In the genomic region with DNA sequence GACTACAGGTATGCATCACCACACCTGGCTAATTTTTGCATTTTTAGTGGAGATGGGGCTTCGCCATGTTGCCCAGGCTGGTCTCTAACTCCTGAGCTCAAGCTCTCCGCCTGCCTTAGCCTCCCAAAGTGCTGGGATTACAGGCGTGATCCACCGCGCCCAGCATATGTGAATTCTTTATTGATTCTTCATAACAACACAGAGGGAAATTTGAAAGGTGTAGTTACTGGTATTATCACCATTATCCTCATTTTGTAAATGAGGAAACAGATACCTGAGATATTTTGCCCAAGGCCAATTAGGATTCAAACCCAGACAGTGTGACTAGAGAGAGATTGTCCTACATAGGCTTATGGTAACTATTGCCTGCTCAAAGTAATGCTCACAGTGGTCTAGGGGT, we compare ENCODE assay signal across 35 cellular contexts.
"Had no signal": no experiment of that assay in that cellular context is flagged by ENCODE, and none has a peak within 500 bp of the region (broad histone marks: within the 10 kb centered on the region; RNA-seq: fewer than 3 reads in every experiment).

No MANE protein-coding gene starts in this region.

- DNase-seq: activated B cell treated with CpG ODN at 0.5 μM for 24 hours; activated CD4-positive, alpha-beta memory T cell treated with anti-CD3 and anti-CD28 coated beads for 36 hours; activated CD4-positive, alpha-beta T cell treated with anti-CD3 and anti-CD28 coated beads for 4 hours; activated CD4-positive, alpha-beta T cell treated with anti-CD3 and anti-CD28 coated beads, Interleukin-2, amount 10 ng/mL, durations not matched to agents 24 days and 14 days; activated CD4-positive, alpha-beta T cell treated with anti-CD3 and anti-CD28 coated beads, Interleukin-2, amount 50 U/mL, for 1 hour; activated CD4-positive, alpha-beta T cell treated with anti-CD3 and anti-CD28 coated beads, Interleukin-2, amount 50 U/mL, for 4 hours; activated CD4-positive, CD25-positive, alpha-beta regulatory T cell treated with anti-CD3 and anti-CD28 coated beads, Interleukin-2, amount 50 U/mL, for 72 hours; activated CD8-positive, alpha-beta memory T cell treated with anti-CD3 and anti-CD28 coated beads, Interleukin-2, amount 50 U/mL, for 4 hours; activated CD8-positive, alpha-beta T cell treated with anti-CD3 and anti-CD28 coated beads for 36 hours; activated effector memory CD4-positive, alpha-beta T cell treated with anti-CD3 and anti-CD28 coated beads, Interleukin-2, amount 50 U/mL, for 16 hours; activated gamma-delta T cell treated with Interleukin-2 at 50 U/mL for 16 hours; activated naive CD4-positive, alpha-beta T cell; activated naive CD4-positive, alpha-beta T cell treated with anti-CD3 and anti-CD28 coated beads for 36 hours; activated naive CD4-positive, alpha-beta T cell treated with anti-CD3 and anti-CD28 coated beads, Interleukin-2, amount 50 U/mL, for 16 hours; activated naive CD8-positive, alpha-beta T cell treated with anti-CD3 and anti-CD28 coated beads for 36 hours; activated T-cell treated with anti-CD3 and anti-CD28 coated beads for 4 hours; activated T-cell treated with anti-CD3 and anti-CD28 coated beads, Interleukin-2, amount 50 U/mL, for 1 hour; activated T-cell treated with anti-CD3 and anti-CD28 coated beads, Interleukin-2, amount 50 U/mL, for 4 hours; activated T-cell treated with anti-CD3 and anti-CD28 coated beads, Interleukin-2, amount 50 U/mL, for 72 hours; adrenal gland; amniotic stem cell; aorta; body of pancreas; brain microvascular endothelial cell; central memory CD4-positive, alpha-beta T cell; T-helper 1 cell; T-helper 2 cell; T-helper 9 cell had no signal

- ATAC-seq: activated CD8-positive, alpha-beta T cell treated with anti-CD3 and anti-CD28 coated beads for 36 hours; activated naive CD4-positive, alpha-beta T cell treated with anti-CD3 and anti-CD28 coated beads, Interleukin-2, amount 50 U/mL, for 72 hours; activated T-cell treated with anti-CD3 and anti-CD28 coated beads, Interleukin-2, amount 50 U/mL, for 4 hours; activated T-cell treated with anti-CD3 and anti-CD28 coated beads, Interleukin-2, amount 50 U/mL, for 72 hours; activated T-helper 17 cell treated with anti-CD3 and anti-CD28 coated beads, Interleukin-2, amount 50 U/mL, for 72 hours; body of pancreas had no signal

- H3K27ac ChIP-seq: adrenal gland, body of pancreas, brain microvascular endothelial cell, VCaP had no signal

- H3K4me1 Mint-ChIP-seq: activated B cell treated with CpG ODN at 0.5 μM for 24 hours; activated CD4-positive, alpha-beta T cell treated with anti-CD3 and anti-CD28 coated beads, Interleukin-2, amount 10 ng/mL, durations not matched to agents 24 days and 14 days; activated naive CD8-positive, alpha-beta T cell treated with anti-CD3 and anti-CD28 coated beads for 36 hours; activated T-helper 17 cell treated with anti-CD3 and anti-CD28 coated beads, Interleukin-2, amount 50 U/mL, for 72 hours had no signal

- H3K27ac Mint-ChIP-seq: activated B cell treated with CpG ODN at 0.5 μM for 24 hours; activated CD4-positive, alpha-beta memory T cell treated with anti-CD3 and anti-CD28 coated beads for 36 hours; activated CD4-positive, alpha-beta T cell treated with anti-CD3 and anti-CD28 coated beads, Interleukin-2, amount 10 ng/mL, durations not matched to agents 24 days and 14 days; activated CD8-positive, alpha-beta T cell treated with anti-CD3 and anti-CD28 coated beads for 36 hours; activated naive CD4-positive, alpha-beta T cell treated with anti-CD3 and anti-CD28 coated beads for 36 hours; activated naive CD4-positive, alpha-beta T cell treated with anti-CD3 and anti-CD28 coated beads, Interleukin-2, amount 50 U/mL, for 72 hours; activated naive CD8-positive, alpha-beta T cell treated with anti-CD3 and anti-CD28 coated beads for 36 hours; activated T-cell treated with anti-CD3 and anti-CD28 coated beads, Interleukin-2, amount 50 U/mL, for 72 hours; activated T-helper 1 cell treated with anti-CD3 and anti-CD28 coated beads, Interleukin-12 subunit alpha, Interleukin-12 subunit beta, Interleukin-2, Interleukin-4 antibody, amounts not matched to agents 30 ng/mL and 10 ng/mL and 1 ng/mL, durations not matched to agents 14 hours and 24 hours and 36 hours; activated T-helper 17 cell treated with anti-CD3 and anti-CD28 coated beads, Interleukin-2, amount 50 U/mL, for 72 hours; T-helper 1 cell treated with Interleukin-12 subunit alpha and Interleukin-12 subunit beta and Interleukin-4 antibody, amounts not matched to agents 30 μg/mL and 1 μg/mL, for 36 hours; T-helper 2 cell treated with Interferon-gamma antibody and Interleukin-4, amounts not matched to agents 5 μg/mL and 100 μg/mL, for 36 hours had no signal

- H3K9me3 ChIP-seq: adrenal gland, body of pancreas, breast epithelium had no signal

- H3K27me3 ChIP-seq: adrenal gland, body of pancreas, brain microvascular endothelial cell, breast epithelium had no signal

- H3K4me3 ChIP-seq: adrenal gland, body of pancreas, breast epithelium had no signal

- H3K9me3 Mint-ChIP-seq: activated B cell treated with CpG ODN at 0.5 μM for 24 hours; activated CD4-positive, alpha-beta memory T cell treated with anti-CD3 and anti-CD28 coated beads for 36 hours; activated CD4-positive, alpha-beta T cell treated with anti-CD3 and anti-CD28 coated beads, Interleukin-2, amount 10 ng/mL, durations not matched to agents 24 days and 14 days; activated CD8-positive, alpha-beta T cell treated with anti-CD3 and anti-CD28 coated beads for 36 hours; activated naive CD4-positive, alpha-beta T cell treated with anti-CD3 and anti-CD28 coated beads for 36 hours; activated naive CD4-positive, alpha-beta T cell treated with anti-CD3 and anti-CD28 coated beads, Interleukin-2, amount 50 U/mL, for 72 hours; activated naive CD8-positive, alpha-beta T cell treated with anti-CD3 and anti-CD28 coated beads for 36 hours; activated T-cell treated with anti-CD3 and anti-CD28 coated beads, Interleukin-2, amount 50 U/mL, for 4 hours; activated T-cell treated with anti-CD3 and anti-CD28 coated beads, Interleukin-2, amount 50 U/mL, for 72 hours; activated T-helper 1 cell treated with anti-CD3 and anti-CD28 coated beads, Interleukin-12 subunit alpha, Interleukin-12 subunit beta, Interleukin-2, Interleukin-4 antibody, amounts not matched to agents 30 ng/mL and 10 ng/mL and 1 ng/mL, durations not matched to agents 14 hours and 24 hours and 36 hours; activated T-helper 17 cell treated with anti-CD3 and anti-CD28 coated beads, Interleukin-2, amount 50 U/mL, for 72 hours; T-helper 1 cell treated with Interleukin-12 subunit alpha and Interleukin-12 subunit beta and Interleukin-4 antibody, amounts not matched to agents 30 μg/mL and 1 μg/mL, for 36 hours; T-helper 2 cell treated with Interferon-gamma antibody and Interleukin-4, amounts not matched to agents 5 μg/mL and 100 μg/mL, for 36 hours had no signal

- H3K36me3 ChIP-seq: adrenal gland, breast epithelium had no signal

- H3K4me3 Mint-ChIP-seq: activated B cell treated with CpG ODN at 0.5 μM for 24 hours; activated CD4-positive, alpha-beta memory T cell treated with anti-CD3 and anti-CD28 coated beads for 36 hours; activated CD4-positive, alpha-beta T cell treated with anti-CD3 and anti-CD28 coated beads, Interleukin-2, amount 10 ng/mL, durations not matched to agents 24 days and 14 days; activated CD8-positive, alpha-beta T cell treated with anti-CD3 and anti-CD28 coated beads for 36 hours; activated naive CD4-positive, alpha-beta T cell treated with anti-CD3 and anti-CD28 coated beads for 36 hours; activated naive CD8-positive, alpha-beta T cell treated with anti-CD3 and anti-CD28 coated beads for 36 hours; activated T-cell treated with anti-CD3 and anti-CD28 coated beads, Interleukin-2, amount 50 U/mL, for 4 hours; activated T-cell treated with anti-CD3 and anti-CD28 coated beads, Interleukin-2, amount 50 U/mL, for 72 hours; activated T-helper 1 cell treated with anti-CD3 and anti-CD28 coated beads, Interleukin-12 subunit alpha, Interleukin-12 subunit beta, Interleukin-2, Interleukin-4 antibody, amounts not matched to agents 30 ng/mL and 10 ng/mL and 1 ng/mL, durations not matched to agents 14 hours and 24 hours and 36 hours; activated T-helper 17 cell treated with anti-CD3 and anti-CD28 coated beads, Interleukin-2, amount 50 U/mL, for 72 hours; T-helper 1 cell treated with Interleukin-12 subunit alpha and Interleukin-12 subunit beta and Interleukin-4 antibody, amounts not matched to agents 30 μg/mL and 1 μg/mL, for 36 hours; T-helper 2 cell treated with Interferon-gamma antibody and Interleukin-4, amounts not matched to agents 5 μg/mL and 100 μg/mL, for 36 hours had no signal

- H3K4me1 ChIP-seq: adrenal gland, body of pancreas had no signal
